24 cellular contexts compared by ENCODE assay signal in the genomic region with DNA sequence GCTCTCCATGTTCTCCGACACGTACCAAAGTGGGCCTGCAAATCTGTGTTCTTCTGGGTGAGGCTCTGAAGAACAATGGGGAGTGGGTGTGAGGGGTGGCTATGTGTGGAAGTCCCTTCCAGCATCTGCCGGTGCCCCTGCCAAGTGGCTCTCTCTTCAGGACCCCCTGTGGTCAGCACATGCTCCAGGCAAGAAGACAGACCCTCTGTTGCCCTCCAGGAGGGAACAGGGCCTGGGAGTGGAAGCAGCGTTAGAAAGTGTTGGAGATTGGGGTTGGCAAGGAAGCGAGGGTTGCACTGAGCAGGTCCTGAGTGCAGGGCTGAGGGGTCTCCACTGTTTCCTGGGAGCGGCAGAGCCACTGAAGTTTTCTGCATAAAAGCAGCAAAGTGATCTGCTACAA.
DNase-seq lines count a peak whose midpoint lies in the region; TF ChIP-seq lines count a peak whose summit lies in the region.
"Had no signal": no experiment of that assay in that cellular context is flagged by ENCODE, and none has a peak within 500 bp of the region (broad histone marks: within the 10 kb centered on the region; RNA-seq: fewer than 3 reads in every experiment).

No MANE protein-coding gene starts in this region.

- H3K4me3 Mint-ChIP-seq in neural crest cell (no peak overlapping the region), progenitor cell of endocrine pancreas (ENCODE audit: low read depth) (no peak overlapping the region)
- H3K4me3 Mint-ChIP-seq: CD14-positive monocyte; CD4-positive, alpha-beta memory T cell; CD4-positive, CD25-positive, alpha-beta regulatory T cell; CD8-positive, alpha-beta memory T cell had no signal

- DNase-seq in coronary artery (ENCODE audit: low spot score) (peak; percentile 68), neural crest cell (ENCODE audit: low read depth, low spot score) (no peak), progenitor cell of endocrine pancreas (ENCODE audit: low spot score, unreplicated experiment) (no peak), NCI-H526 treated with DMSO at 0.1 percent for 48 hours (lab: John Stamatoyannopoulos, UW) (no peak), glomerular visceral epithelial cell (ENCODE audit: extremely low spot score) (no peak), activated gamma-delta T cell (lab: John Stamatoyannopoulos, UW) (no peak)
- DNase-seq: 8988T; ACHN; BE2C; C1 segment of cervical spinal cord; CD4-positive, alpha-beta memory T cell; CD4-positive, CD25-positive, alpha-beta regulatory T cell; CD8-positive, alpha-beta memory T cell; COR-L47; DMS 273 treated with DMSO at 0.1 percent for 48 hours; DMS153; DMS53; DMS79; DND-41; EL; GDM1 had no signal

- H3K4me3 ChIP-seq in coronary artery: no peak overlapping the region
- H3K4me3 ChIP-seq: BLaER1, GM12878 had no signal

- H3K27ac ChIP-seq in coronary artery: no peak overlapping the region
- H3K27ac ChIP-seq: BLaER1 had no signal

- H3K27ac Mint-ChIP-seq in neural crest cell (ENCODE audit: unreplicated experiment) (peak overlapping the region; percentile 78), progenitor cell of endocrine pancreas (peak overlapping the region; percentile 47)
- H3K27ac Mint-ChIP-seq: CD4-positive, alpha-beta memory T cell; CD4-positive, CD25-positive, alpha-beta regulatory T cell; CD8-positive, alpha-beta memory T cell had no signal

- no peaks in the 10 kb centered on the region for H3K36me3 Mint-ChIP-seq in neural crest cell (ENCODE audit: low read depth)
- no peaks in the 10 kb centered on the region for H3K36me3 Mint-ChIP-seq in progenitor cell of endocrine pancreas (ENCODE audit: insufficient read depth)
- H3K36me3 Mint-ChIP-seq: CD14-positive monocyte; CD4-positive, alpha-beta memory T cell; CD4-positive, CD25-positive, alpha-beta regulatory T cell; CD8-positive, alpha-beta memory T cell had no signal

- TF ChIP-seq CTCF in coronary artery (IDR thresholded peaks at IDR 0.05) (no peak), neural crest cell (conservative IDR thresholded peaks at IDR 0.05) (no peak), progenitor cell of endocrine pancreas (IDR thresholded peaks at IDR 0.05; ENCODE audit: unreplicated experiment) (no peak)

- no peaks in the 10 kb centered on the region for H3K9me3 Mint-ChIP-seq in neural crest cell
- no peaks in the 10 kb centered on the region for H3K9me3 Mint-ChIP-seq in progenitor cell of endocrine pancreas (ENCODE audit: low read depth)

- H3K27me3 Mint-ChIP-seq in neural crest cell (ENCODE audit: low read depth) (peaks cover 44% of the 10 kb centered on the region), progenitor cell of endocrine pancreas (peaks cover 82% of the 10 kb centered on the region)

- H3K4me1 Mint-ChIP-seq in neural crest cell: no peaks in the 10 kb centered on the region
- peaks cover 4% of the 10 kb centered on the region for H3K4me1 Mint-ChIP-seq in progenitor cell of endocrine pancreas (ENCODE audit: low read depth)
- H3K4me1 Mint-ChIP-seq: CD14-positive monocyte; CD4-positive, alpha-beta memory T cell; CD4-positive, CD25-positive, alpha-beta regulatory T cell; CD8-positive, alpha-beta memory T cell had no signal
